Comparison of ENCODE assay signal across 10 cellular contexts in the genomic region with DNA sequence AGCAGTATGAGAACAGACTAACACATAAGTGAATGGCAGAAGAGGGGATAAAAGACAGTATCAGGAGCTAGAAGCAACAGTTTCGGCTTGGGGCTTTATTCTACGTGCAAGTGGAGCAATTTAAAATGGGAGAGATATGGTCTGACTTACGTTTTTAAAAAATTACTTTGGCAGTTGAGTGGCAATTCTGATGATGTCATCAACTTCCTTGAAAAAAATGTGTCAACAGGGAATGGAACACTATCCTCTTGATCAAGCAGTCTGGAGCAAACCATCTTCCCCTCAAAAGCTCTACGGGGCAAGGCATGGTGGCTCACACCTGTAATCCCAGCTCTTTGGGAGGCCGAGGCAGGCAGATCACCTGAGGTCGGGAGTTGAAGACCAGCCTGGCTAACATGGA. TPM values are rescaled to one million over a fixed set of nuclear protein-coding genes. Genes with fewer than 3 reads are reported as not detected.
"Had no signal": no experiment of that assay in that cellular context is flagged by ENCODE, and none has a peak within 500 bp of the region (broad histone marks: within the 10 kb centered on the region; RNA-seq: fewer than 3 reads in every experiment).

No MANE protein-coding gene starts in this region.

- H3K36me3 ChIP-seq: HAP-1 had no signal

- H3K9me3 ChIP-seq: HAP-1 had no signal

- H3K4me2 ChIP-seq: KMS-11 had no signal

- H3K27ac ChIP-seq: GM23248, KMS-11 had no signal

- H3K9ac ChIP-seq: GM23248, KMS-11 had no signal

- H2AFZ ChIP-seq: GM23248 had no signal

- ATAC-seq: HCT116 had no signal

- DNase-seq: GM23248, GOT3, H7, IMR-90, KBM-7 had no signal

- H3K4me1 ChIP-seq: HAP-1 had no signal

- H3K4me3 ChIP-seq: GM23248, HAP-1 had no signal

RNA-seq across cellular contexts. Expression of a gene that starts 24.1 kb away (rescaled TPM):
- total RNA-seq: GM23248, H4, HT-29, IMR-90 had no signal
- polyA plus RNA-seq: GM23248, IMR-90 had no signal
